In genomic region chr5:109838157-109838556, GRCh38 we compare ENCODE assay signal across 26 cellular contexts.
A peak's percentile ranks its signal among the peaks of the same experiment; 100 is the strongest.
DNase-seq lines count a peak whose midpoint lies in the region; ATAC-seq, FAIRE-seq and TF ChIP-seq lines count a peak whose summit lies in the region.
"Had no signal": no experiment of that assay in that cellular context is flagged by ENCODE, and none has a peak within 500 bp of the region (broad histone marks: within the 10 kb centered on the region; RNA-seq: fewer than 3 reads in every experiment).

No MANE protein-coding gene starts in this region.

- peaks cover 53% of the 10 kb centered on the region for H3K36me3 Mint-ChIP-seq in neural progenitor cell

- H3K14ac ChIP-seq in H1 (ENCODE audit: insufficient read length), result no peak overlapping the region

- H3F3A ChIP-seq in neural progenitor cell (ENCODE audit: low read depth), result peaks cover 25% of the 10 kb centered on the region

- H3K27ac Mint-ChIP-seq in neural progenitor cell, result no peak overlapping the region
- H3K27ac Mint-ChIP-seq: CD4-positive, CD25-positive, alpha-beta regulatory T cell; HFFc6 had no signal

- H3K4me3 Mint-ChIP-seq in neural progenitor cell, result no peak overlapping the region
- H3K4me3 Mint-ChIP-seq: CD4-positive, CD25-positive, alpha-beta regulatory T cell; HFFc6 had no signal

- no peak overlapping the region for H2BK15ac ChIP-seq in H1 (ENCODE audit: low read length)

- TF ChIP-seq EP300 in H1 (IDR thresholded peaks at IDR 0.05; ENCODE audit: borderline replicate concordance in 1 of 2, low read depth in 2 of 2, low read length in 2 of 2), result peak in 1 of 2 experiments; percentile 46; a peak in 1 of 3 replicates

- CTCF ChIA-PET in H1 (lab: Charles Lee; ENCODE audit: partially characterized antibody), result no interaction called here

- DNase-seq in H1 (ENCODE audit: low read depth in 1 of 2, low spot score in 2 of 2) (no peak), neural progenitor cell (ENCODE audit: low spot score) (peak; percentile 54), RCC 7860 (ENCODE audit: low spot score) (no peak), SHP77 treated with DMSO at 0.1 percent for 48 hours (lab: John Stamatoyannopoulos, UW) (no peak)
- DNase-seq: CD4-positive, CD25-positive, alpha-beta regulatory T cell; DMS153; DND-41; HFFc6; KBM-7; MV-4-11; NCI-H2029; NCI-H446; NCI-H524 treated with DMSO at 0.1 percent for 48 hours; NCI-H774; NK-92 treated with Interleukin-12 subunit alpha and Interleukin-12 subunit beta, amount 100 ng/mL, for 24 hours; PC-9; Right ventricle myocardium superior; RPMI8226 had no signal

- POLR2A ChIA-PET in H1 (lab: Charles Lee; ENCODE audit: partially characterized antibody), result interaction anchor here (1.6 kb wide), 1 partner anchor 9 kb away, joined by 3 read pairs; no protein-coding TSS in a partner anchor

- no peak for TF ChIP-seq POLR2A in H1 (IDR thresholded peaks at IDR 0.05; ENCODE audit: control extremely low read depth in 1 of 2, low read depth in 2 of 2, low read length in 2 of 2)

- H3K36me3 ChIP-seq in HUES48 (ENCODE audit: control insufficient read depth, insufficient read depth, low read length), result peaks cover 42% of the 10 kb centered on the region
- peaks cover 0 to 28% (median 12%) of the 10 kb centered on the region in 4 experiments; a peak in 3 of 8 replicates for H3K36me3 ChIP-seq in H1 (ENCODE audit: control insufficient read depth in 2 of 4, insufficient read depth in 4 of 4, low read length in 3 of 4)
- peaks cover 46% of the 10 kb centered on the region for H3K36me3 ChIP-seq in iPS-20b (ENCODE audit: insufficient read depth, low read depth, low read length)
- peaks cover 3% of the 10 kb centered on the region for H3K36me3 ChIP-seq in neural progenitor cell
- H3K36me3 ChIP-seq: HAP-1 had no signal

- H3K9me3 Mint-ChIP-seq in neural progenitor cell, result peaks cover 4% of the 10 kb centered on the region
- H3K9me3 Mint-ChIP-seq: CD4-positive, CD25-positive, alpha-beta regulatory T cell; HFFc6 had no signal

- H4K91ac ChIP-seq in H1 (replicated peaks; ENCODE audit: insufficient read length, low read length), result no peak overlapping the region

- H3K4me2 ChIP-seq in H1 (ENCODE audit: insufficient read depth in 1 of 2, low read depth in 2 of 2, low read length in 2 of 2), result peak overlapping the region; percentile 36 to 46; a peak in 3 of 4 replicates
- H3K4me2 ChIP-seq in neural progenitor cell, result peak overlapping the region; percentile 31
- H3K4me2 ChIP-seq: BLaER1, PC-9 had no signal

- peak overlapping the region; percentile 13 for H4K5ac ChIP-seq in H1 (ENCODE audit: insufficient read length, low read depth, low read length)

- FAIRE-seq in H1 (lab: Jason Lieb, UNC), result peak; percentile 39
- FAIRE-seq in RCC 7860 (lab: Jason Lieb, UNC), result no peak
- FAIRE-seq: A204.1, GM12892 had no signal

- no peak overlapping the region for H2AK5ac ChIP-seq in H1 (ENCODE audit: low read depth, low read length)

- no peak overlapping the region for H3K18ac ChIP-seq in H1 (ENCODE audit: extremely low read depth, low read length)

- H4K20me1 ChIP-seq in H1 (replicated peaks in 1 of 2; ENCODE audit: control insufficient read depth in 1 of 2, insufficient read depth in 2 of 2, low read length in 2 of 2), result no peaks in the 10 kb centered on the region
- H4K20me1 ChIP-seq in neural progenitor cell (ENCODE audit: low read depth), result no peaks in the 10 kb centered on the region
- H4K20me1 ChIP-seq: BLaER1 had no signal

- no peaks in the 10 kb centered on the region for H3K79me1 ChIP-seq in H1 (ENCODE audit: low read depth, low read length)

- no peak overlapping the region for H2BK20ac ChIP-seq in H1 (ENCODE audit: low read length)

- 9% methylated on average over 1 of the region's 1 CpG; no CpG with 5 or more reads in 1 of the 2 experiments for WGBS in H1 (ENCODE audit: extremely low coverage in 1 of 2, insufficient coverage in 1 of 2, insufficient read length in 1 of 2, insufficient replicate concordance in 2 of 2, low coverage in 1 of 2, low lambda C conversion rate in 2 of 2, missing lambda C conversion rate in 1 of 2), 2 experiments

- peaks cover 18% of the 10 kb centered on the region for H3K4me1 Mint-ChIP-seq in neural progenitor cell

- H2BK120ac ChIP-seq in H1 (replicated peaks; ENCODE audit: low read depth, low read length), result no peak overlapping the region

- H3K23me2 ChIP-seq in H1 (ENCODE audit: low read depth, low read length), result no peaks in the 10 kb centered on the region

- no peak for TF ChIP-seq CTCF in H1 (IDR thresholded peaks at IDR 0.05; ENCODE audit: control extremely low read depth in 1 of 3, insufficient read depth in 1 of 3, low read depth in 1 of 3, low read length in 3 of 3)
- TF ChIP-seq CTCF in neural progenitor cell (IDR thresholded peaks at IDR 0.05), result no peak

- no peak for ATAC-seq in HG02852 (IDR thresholded peaks at IDR 0.05; ENCODE audit: unreplicated experiment)

- no peaks in the 10 kb centered on the region for H3K27me3 ChIP-seq in HUES48 (ENCODE audit: control insufficient read depth, insufficient read depth, low read length)
- H3K27me3 ChIP-seq in H1 (replicated peaks in 1 of 4; ENCODE audit: control insufficient read depth in 3 of 4, extremely low read depth in 1 of 4, insufficient read depth in 3 of 4, low read length in 3 of 4), result no peaks in the 10 kb centered on the region
- no peaks in the 10 kb centered on the region for H3K27me3 ChIP-seq in iPS-20b (ENCODE audit: insufficient read depth, low read length)
- H3K27me3 ChIP-seq in neural progenitor cell, result no peaks in the 10 kb centered on the region
- H3K27me3 ChIP-seq: BLaER1 had no signal

- no peak for TF ChIP-seq RAD21 in H1 (IDR thresholded peaks at IDR 0.05 in 1 of 2, conservative IDR thresholded peaks at IDR 0.05 in 1 of 2; ENCODE audit: low read depth in 2 of 2, low read length in 2 of 2)

- H3K9me3 ChIP-seq in HUES48 (ENCODE audit: control insufficient read depth, insufficient read depth, low read length) (no peaks in the 10 kb centered on the region), H1 (ENCODE audit: insufficient read depth in 2 of 2, low read depth in 1 of 2, low read length in 1 of 2) (peaks cover 0 to 4% of the 10 kb centered on the region in 2 experiments; a peak in 1 of 4 replicates), iPS-20b (ENCODE audit: insufficient read depth, low read depth, low read length) (0 out of 2 replicates have a peak, but pooled peaks cover 4% of the 10 kb centered on the region), neural progenitor cell (ENCODE audit: low read depth) (no peaks in the 10 kb centered on the region)
- H3K9me3 ChIP-seq: HAP-1 had no signal

- H3K27ac ChIP-seq in HUES48 (ENCODE audit: low read depth, low read length), result peak overlapping the region; percentile 87
- 0 out of 2 replicates have a peak overlapping the region, but pooled peaks have one; percentile 3 for H3K27ac ChIP-seq in H1 (ENCODE audit: low read depth, low read length)
- no peak overlapping the region for H3K27ac ChIP-seq in iPS-20b (ENCODE audit: low read length)
- no peak overlapping the region for H3K27ac ChIP-seq in neural progenitor cell
- H3K27ac ChIP-seq: BLaER1, HL-60, PC-9 had no signal

- H3K9ac ChIP-seq in HUES48 (ENCODE audit: low read depth, low read length), result peak overlapping the region; percentile 13; the same call in 1 of the 2 replicates
- no peak overlapping the region for H3K9ac ChIP-seq in H1 (replicated peaks in 1 of 4; ENCODE audit: extremely low read depth in 1 of 4, low read depth in 3 of 4, low read length in 3 of 4)
- H3K9ac ChIP-seq in iPS-20b (ENCODE audit: low read depth, low read length), result no peak overlapping the region
- H3K9ac ChIP-seq in neural progenitor cell, result no peak overlapping the region
- H3K9ac ChIP-seq: BLaER1 had no signal

- no peaks in the 10 kb centered on the region for H3K27me3 Mint-ChIP-seq in neural progenitor cell (ENCODE audit: insufficient read depth, low read depth)
- H3K27me3 Mint-ChIP-seq: CD4-positive, CD25-positive, alpha-beta regulatory T cell had no signal

- H3K79me2 ChIP-seq in H1 (ENCODE audit: control insufficient read depth in 1 of 2, insufficient read depth in 2 of 2, low read length in 2 of 2) (no peaks in the 10 kb centered on the region), neural progenitor cell (ENCODE audit: low read depth) (no peaks in the 10 kb centered on the region)

- no peak overlapping the region for H2AFZ ChIP-seq in H1 (ENCODE audit: low read length)
- no peak overlapping the region for H2AFZ ChIP-seq in neural progenitor cell (replicated peaks)
- H2AFZ ChIP-seq: PC-9 had no signal

- H3K4ac ChIP-seq in H1 (replicated peaks; ENCODE audit: insufficient read length, low read depth, low read length), result no peak overlapping the region

- H3K23ac ChIP-seq in H1 (ENCODE audit: insufficient read length), result no peak overlapping the region

- H3K4me1 ChIP-seq in HUES48 (ENCODE audit: control insufficient read depth, insufficient read depth, low read length) (peaks cover 44% of the 10 kb centered on the region), H1 (replicated peaks in 1 of 4; ENCODE audit: control insufficient read depth in 3 of 4, insufficient read depth in 4 of 4, low read length in 3 of 4) (peaks cover 0 to 18% (median 15%) of the 10 kb centered on the region in 4 experiments; a peak in 5 of 7 replicates), iPS-20b (ENCODE audit: insufficient read depth, low read length) (peaks cover 40% of the 10 kb centered on the region), neural progenitor cell (peaks cover 34% of the 10 kb centered on the region)
- H3K4me1 ChIP-seq: BLaER1, HAP-1 had no signal

- H3K56ac ChIP-seq in H1 (replicated peaks; ENCODE audit: insufficient read length, low read depth, low read length), result no peak overlapping the region

- no peak overlapping the region for H2BK12ac ChIP-seq in H1 (ENCODE audit: low read depth, low read length)

- no peak overlapping the region for H4K8ac ChIP-seq in H1 (ENCODE audit: extremely low read depth, insufficient read depth, low read length)

- no peak overlapping the region for H2BK5ac ChIP-seq in H1 (ENCODE audit: low read depth, low read length)

- H3K4me3 ChIP-seq in HUES48 (ENCODE audit: low read depth, low read length) (peak overlapping the region; percentile 3; the same call in 1 of the 2 replicates), H1 (ENCODE audit: extremely low read depth in 1 of 4, insufficient read depth in 2 of 4, low read depth in 3 of 4, low read length in 4 of 4) (peak overlapping the region in 1 of 4 experiments; percentile 18; a peak in 1 of 8 replicates), iPS-20b (ENCODE audit: low read length) (peak overlapping the region; percentile 16; the same call in 1 of the 2 replicates), neural progenitor cell (no peak overlapping the region)
- H3K4me3 ChIP-seq: BLaER1, HAP-1, PC-9 had no signal

TF ChIP-seq in H1, 55 proteins besides CTCF, POLR2A, EP300 and RAD21 (continues in another document):
- 0 out of 2 replicates have a peak, but pooled peaks have one; percentile 14 for TF ChIP-seq TCF12 (IDR thresholded peaks at IDR 0.05; ENCODE audit: low read depth, low read length)
- peak; percentile 13 for TF ChIP-seq NANOG (IDR thresholded peaks at IDR 0.05; ENCODE audit: insufficient read depth, low read depth, low read length, poor library complexity, severe bottlenecking)

Comparison
In these comparisons a context has a peak if more than half of its experiments do, and no peak if none do; other contexts are left out.
1. H3K27ac ChIP-seq: peak in HUES48 (single experiment) and H1 (single experiment); none in iPS-20b (single experiment) and neural progenitor cell (single experiment).